In genomic region chr4:25223770-25224375, GRCh38 we compare ENCODE assay signal across 1 cellular context.
TF ChIP-seq lines count a peak whose summit lies in the region.

No MANE protein-coding gene starts in this region.

TF ChIP-seq in HEK293, 187 proteins besides CTCF, POLR2A, EP300 and RAD21 (continued from another document):
- TF ChIP-seq ZNF311 (tag by site-specific recombination; IDR thresholded peaks at IDR 0.05; ENCODE audit: borderline replicate concordance) (peak; percentile 82; the same call in 1 of the 2 replicates), ZNF138 (tag by site-specific recombination; IDR thresholded peaks at IDR 0.05; ENCODE audit: borderline replicate concordance) (no peak), ZNF132 (tag by site-specific recombination; IDR thresholded peaks at IDR 0.05; ENCODE audit: borderline replicate concordance) (no peak), ZNF518A (tag by site-specific recombination; conservative IDR thresholded peaks at IDR 0.05; ENCODE audit: low read depth) (peak; percentile 75), ZFP69B (tag by site-specific recombination; IDR thresholded peaks at IDR 0.05) (no peak), ZNF626 (tag by site-specific recombination; IDR thresholded peaks at IDR 0.05) (peak; percentile 98), SALL2 (tag by site-specific recombination; IDR thresholded peaks at IDR 0.05; ENCODE audit: borderline replicate concordance) (no peak), ZNF488 (tag by site-specific recombination; IDR thresholded peaks at IDR 0.05) (no peak), BCL11B (tag by site-specific recombination; IDR thresholded peaks at IDR 0.05; ENCODE audit: low read depth) (no peak), ZNF837 (tag by site-specific recombination; IDR thresholded peaks at IDR 0.05) (no peak), ZNF23 (tag by site-specific recombination; IDR thresholded peaks at IDR 0.05; ENCODE audit: borderline replicate concordance) (no peak)
